In genomic region chr7:909358-910329, GRCh38 we compare ENCODE assay signal across 2 cellular contexts.
TF ChIP-seq lines count a peak whose summit lies in the region.

No MANE protein-coding gene starts in this region.

TF ChIP-seq in A549, 52 proteins besides CTCF, POLR2A, EP300 and RAD21:
- TF ChIP-seq PBX3 (IDR thresholded peaks at IDR 0.05) (no peak), CHD2 (IDR thresholded peaks at IDR 0.05; ENCODE audit: low read length, partially characterized antibody) (no peak), MAX (IDR thresholded peaks at IDR 0.05) (0 out of 2 replicates have a peak, but pooled peaks have one; percentile 19)

TF ChIP-seq in HCT116, 20 proteins besides CTCF, POLR2A, EP300 and RAD21 (continued from another document):
- no peak for TF ChIP-seq ATF3 (IDR thresholded peaks at IDR 0.05)
- no peak for TF ChIP-seq JUND (IDR thresholded peaks at IDR 0.05)
- TF ChIP-seq CBX3 (IDR thresholded peaks at IDR 0.05; ENCODE audit: low read depth) = no peak
- no peak for TF ChIP-seq EZH2phosphoT487 (IDR thresholded peaks at IDR 0.05; ENCODE audit: borderline replicate concordance)
- no peak for TF ChIP-seq SP1 (IDR thresholded peaks at IDR 0.05; ENCODE audit: low read depth)
- TF ChIP-seq MAX (IDR thresholded peaks at IDR 0.05) = no peak
- no peak for TF ChIP-seq ELF1 (IDR thresholded peaks at IDR 0.05; ENCODE audit: borderline replicate concordance, low read depth)
- TF ChIP-seq SIN3A (IDR thresholded peaks at IDR 0.05; ENCODE audit: low read depth) = no peak
- no peak for TF ChIP-seq EZH2 (IDR thresholded peaks at IDR 0.05)
- TF ChIP-seq EGR1 (IDR thresholded peaks at IDR 0.05; ENCODE audit: low read depth) = no peak
- no peak for TF ChIP-seq FOSL1 (IDR thresholded peaks at IDR 0.05; ENCODE audit: low read depth)
- no peak for TF ChIP-seq ZBTB33 (IDR thresholded peaks at IDR 0.05; ENCODE audit: extremely low read depth, insufficient replicate concordance, low read length)
- no peak for TF ChIP-seq ZFX (IDR thresholded peaks at IDR 0.05)
- no peak for TF ChIP-seq CEBPB (IDR thresholded peaks at IDR 0.05; ENCODE audit: low read depth)
TF ChIP-seq in HCT116: peak in this region for 0.
